ENCODE assay signal across 2 cellular contexts in the genomic region with DNA sequence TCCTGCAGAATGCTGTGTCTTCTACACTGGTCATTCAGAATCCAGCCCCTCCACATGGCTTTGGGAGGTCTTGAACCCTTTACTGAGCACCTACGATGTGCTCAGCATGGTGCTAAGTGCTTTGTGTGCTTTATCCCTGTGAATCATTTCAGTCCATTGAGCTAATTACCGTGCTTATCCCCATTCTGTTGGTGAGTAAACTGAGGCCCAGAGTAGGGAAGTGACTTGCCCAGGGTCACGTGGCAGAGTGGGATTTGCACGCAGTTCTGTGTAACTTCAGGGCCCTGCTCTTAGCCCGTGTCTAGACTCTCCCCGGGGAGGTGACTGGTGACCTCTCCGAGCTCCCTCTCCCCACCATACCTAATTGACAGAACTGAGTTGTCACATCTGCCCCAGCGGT.
TF ChIP-seq lines count a peak whose summit lies in the region.

No MANE protein-coding gene starts in this region.

TF ChIP-seq in HepG2, 621 proteins besides CTCF, POLR2A, EP300 and RAD21:
- TF ChIP-seq ZNF629 (CRISPR knock-in tag; conservative IDR thresholded peaks at IDR 0.05) (peak; percentile 84), ZNF138 (CRISPR knock-in tag; IDR thresholded peaks at IDR 0.05; ENCODE audit: low read depth) (no peak), TMF1 (CRISPR knock-in tag; IDR thresholded peaks at IDR 0.05; ENCODE audit: low read depth) (no peak), CAMTA2 (CRISPR knock-in tag; IDR thresholded peaks at IDR 0.05; ENCODE audit: borderline replicate concordance) (no peak)

TF ChIP-seq in K562, 482 proteins besides CTCF, POLR2A, EP300 and RAD21:
- TF ChIP-seq PTBP1 (IDR thresholded peaks at IDR 0.05; ENCODE audit: low read depth, low read length) = 0 out of 2 replicates have a peak, but pooled peaks have one; percentile 2
- TF ChIP-seq, protein P1, sequence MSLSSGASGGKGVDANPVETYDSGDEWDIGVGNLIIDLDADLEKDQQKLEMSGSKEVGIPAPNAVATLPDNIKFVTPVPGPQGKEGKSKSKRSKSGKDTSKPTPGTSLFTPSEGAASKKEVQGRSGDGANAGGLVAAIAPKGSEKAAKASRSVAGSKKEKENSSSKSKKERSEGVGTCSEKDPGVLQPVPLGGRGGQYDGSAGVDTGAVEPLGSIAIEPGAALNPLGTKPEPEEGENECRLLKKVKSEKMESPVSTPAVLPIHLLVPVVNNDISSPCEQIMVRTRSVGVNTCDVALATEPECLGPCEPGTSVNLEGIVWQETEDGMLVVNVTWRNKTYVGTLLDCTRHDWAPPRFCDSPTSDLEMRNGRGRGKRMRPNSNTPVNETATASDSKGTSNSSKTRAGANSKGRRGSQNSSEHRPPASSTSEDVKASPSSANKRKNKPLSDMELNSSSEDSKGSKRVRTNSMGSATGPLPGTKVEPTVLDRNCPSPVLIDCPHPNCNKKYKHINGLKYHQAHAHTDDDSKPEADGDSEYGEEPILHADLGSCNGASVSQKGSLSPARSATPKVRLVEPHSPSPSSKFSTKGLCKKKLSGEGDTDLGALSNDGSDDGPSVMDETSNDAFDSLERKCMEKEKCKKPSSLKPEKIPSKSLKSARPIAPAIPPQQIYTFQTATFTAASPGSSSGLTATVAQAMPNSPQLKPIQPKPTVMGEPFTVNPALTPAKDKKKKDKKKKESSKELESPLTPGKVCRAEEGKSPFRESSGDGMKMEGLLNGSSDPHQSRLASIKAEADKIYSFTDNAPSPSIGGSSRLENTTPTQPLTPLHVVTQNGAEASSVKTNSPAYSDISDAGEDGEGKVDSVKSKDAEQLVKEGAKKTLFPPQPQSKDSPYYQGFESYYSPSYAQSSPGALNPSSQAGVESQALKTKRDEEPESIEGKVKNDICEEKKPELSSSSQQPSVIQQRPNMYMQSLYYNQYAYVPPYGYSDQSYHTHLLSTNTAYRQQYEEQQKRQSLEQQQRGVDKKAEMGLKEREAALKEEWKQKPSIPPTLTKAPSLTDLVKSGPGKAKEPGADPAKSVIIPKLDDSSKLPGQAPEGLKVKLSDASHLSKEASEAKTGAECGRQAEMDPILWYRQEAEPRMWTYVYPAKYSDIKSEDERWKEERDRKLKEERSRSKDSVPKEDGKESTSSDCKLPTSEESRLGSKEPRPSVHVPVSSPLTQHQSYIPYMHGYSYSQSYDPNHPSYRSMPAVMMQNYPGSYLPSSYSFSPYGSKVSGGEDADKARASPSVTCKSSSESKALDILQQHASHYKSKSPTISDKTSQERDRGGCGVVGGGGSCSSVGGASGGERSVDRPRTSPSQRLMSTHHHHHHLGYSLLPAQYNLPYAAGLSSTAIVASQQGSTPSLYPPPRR (CRISPR knock-in tag; IDR thresholded peaks at IDR 0.05; ENCODE audit: borderline replicate concordance) = no peak
- TF ChIP-seq BCOR (IDR thresholded peaks at IDR 0.05) = peak; percentile 34; the same call in 1 of the 2 replicates
- TF ChIP-seq ADNP (tag; IDR thresholded peaks at IDR 0.05) = peak; percentile 57; the same call in 1 of the 2 replicates
- no peak for TF ChIP-seq CXXC5 (CRISPR knock-in tag; IDR thresholded peaks at IDR 0.05)
- peak; percentile 34; the same call in 1 of the 2 replicates for TF ChIP-seq USF2 (CRISPR knock-in tag; IDR thresholded peaks at IDR 0.05)
- peak; percentile 82 for TF ChIP-seq RBM25 (IDR thresholded peaks at IDR 0.05; ENCODE audit: low read depth, low read length, severe bottlenecking)
- TF ChIP-seq USF1 (CRISPR knock-in tag; IDR thresholded peaks at IDR 0.05) = peak; percentile 33; the same call in 1 of the 2 replicates
